Comparison of ENCODE assay signal across 14 cellular contexts in the genomic region with DNA sequence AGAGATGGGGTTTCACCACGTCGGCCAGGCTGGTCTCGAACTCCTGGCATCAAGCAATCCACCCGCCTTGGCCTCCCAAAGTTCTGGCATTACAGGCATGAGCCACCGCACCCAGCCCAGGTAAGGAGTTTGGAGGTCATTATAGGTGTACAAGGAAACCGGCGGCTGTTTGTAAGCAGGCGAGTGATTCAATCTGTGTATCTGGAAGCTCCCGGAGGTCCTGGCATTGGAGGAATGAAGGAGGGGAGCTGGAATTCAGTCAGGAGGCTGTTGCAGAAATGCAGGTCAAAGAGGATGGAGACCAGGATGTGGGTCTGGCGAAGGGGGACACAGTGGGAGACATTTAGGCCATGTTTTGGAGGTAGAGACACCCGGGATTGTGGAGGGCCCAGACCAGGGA. TPM values are rescaled to one million over a fixed set of nuclear protein-coding genes. Genes with fewer than 3 reads are reported as not detected.
DNase-seq lines count a peak whose midpoint lies in the region; ATAC-seq and TF ChIP-seq lines count a peak whose summit lies in the region.
"Had no signal": no experiment of that assay in that cellular context is flagged by ENCODE, and none has a peak within 500 bp of the region (broad histone marks: within the 10 kb centered on the region; RNA-seq: fewer than 3 reads in every experiment).

No MANE protein-coding gene starts in this region.

- in situ Hi-C loops in GM23248 (cut with MboI) = no loop called here

- no peak for TF ChIP-seq EP300 in stomach (IDR thresholded peaks at IDR 0.05)

- peaks cover under 1% of the 10 kb centered on the region; the same call in 1 of the 2 replicates for H4K20me1 ChIP-seq in GM23248 (ENCODE audit: insufficient read depth)

- intact Hi-C loops in stomach (cut with DNase I; ENCODE audit: low total_unique reads) = no loop called here

- TF ChIP-seq CTCF in brain (conservative IDR thresholded peaks at IDR 0.05) (no peak), liver (IDR thresholded peaks at IDR 0.05; ENCODE audit: low read depth, low read length, missing input control) (no peak), stomach (IDR thresholded peaks at IDR 0.05) (no peak), glutamatergic neuron (IDR thresholded peaks at IDR 0.05; ENCODE audit: partially characterized antibody, unreplicated experiment) (no peak)

- H3K27ac Mint-ChIP-seq in brain (peak overlapping the region; percentile 35 to 76 (median 60)), glutamatergic neuron (ENCODE audit: unreplicated experiment) (no peak overlapping the region)

- peaks cover 27% of the 10 kb centered on the region for H3K36me3 Mint-ChIP-seq in brain
- H3K36me3 Mint-ChIP-seq in glutamatergic neuron (ENCODE audit: unreplicated experiment) = no peaks in the 10 kb centered on the region

- peaks cover 49% of the 10 kb centered on the region for H3K4me1 ChIP-seq in GM23248 (ENCODE audit: insufficient read depth)
- H3K4me1 ChIP-seq in liver (ENCODE audit: control insufficient read depth in 4 of 4, insufficient read depth in 4 of 4, low read length in 3 of 4) = peaks cover 36 to 66% (median 54%) of the 10 kb centered on the region in 4 donors
- peaks cover 78 to 95% (median 90%) of the 10 kb centered on the region in 4 donors for H3K4me1 ChIP-seq in stomach

- H3K4me3 ChIP-seq in GM23248 (no peak overlapping the region), liver (ENCODE audit: low read depth in 1 of 3, low read length in 3 of 3) (no peak overlapping the region), stomach (peak overlapping the region in 1 of 4 donors; percentile 16)
- H3K4me3 ChIP-seq: K562 had no signal

- ATAC-seq in HG02870 (IDR thresholded peaks at IDR 0.05; ENCODE audit: unreplicated experiment) = no peak
- ATAC-seq: K562; stimulated activated naive CD8-positive, alpha-beta T cell treated with anti-CD3 and anti-CD28 coated beads, Interleukin-15, Interleukin-2, amounts not matched to agents 100 U/mL and 50 U/mL, for 24 hours had no signal

- H3K4me1 Mint-ChIP-seq in brain (peaks cover 76% of the 10 kb centered on the region), glutamatergic neuron (ENCODE audit: low read depth, unreplicated experiment) (peaks cover 20% of the 10 kb centered on the region)

- no peaks in the 10 kb centered on the region for H3K9me3 ChIP-seq in GM23248 (ENCODE audit: low read depth)
- no peaks in the 10 kb centered on the region for H3K9me3 ChIP-seq in liver (ENCODE audit: control insufficient read depth in 4 of 4, low read length in 3 of 4)
- no peaks in the 10 kb centered on the region for H3K9me3 ChIP-seq in stomach
- H3K9me3 ChIP-seq: BE2C had no signal

- peak; percentile 24 for DNase-seq in GM23248
- DNase-seq in stomach = peak; percentile 54
- no peak for DNase-seq in glutamatergic neuron
- DNase-seq in COLO829 (ENCODE audit: low spot score) = no peak
- no peak for DNase-seq in activated gamma-delta T cell (lab: John Stamatoyannopoulos, UW)
- DNase-seq: BE2C; GOT3; NCI-H2029 treated with DMSO at 0.1 percent for 48 hours; stimulated activated naive CD8-positive, alpha-beta T cell treated with anti-CD3 and anti-CD28 coated beads, Interleukin-15, Interleukin-2, amounts not matched to agents 100 U/mL and 50 U/mL, for 24 hours had no signal

- H3K9ac ChIP-seq in GM23248 (no peak overlapping the region), liver (ENCODE audit: low read depth in 1 of 2, low read length in 2 of 2) (peak overlapping the region; percentile 32 to 78)

- no peak for TF ChIP-seq RAD21 in liver (IDR thresholded peaks at IDR 0.05)

- H3K27me3 ChIP-seq in GM23248 (replicated peaks; ENCODE audit: insufficient read depth) (no peaks in the 10 kb centered on the region), liver (ENCODE audit: control insufficient read depth in 4 of 4, insufficient read depth in 4 of 4, low read length in 3 of 4) (no peaks in the 10 kb centered on the region), stomach (no peaks in the 10 kb centered on the region)
- H3K27me3 ChIP-seq: BE2C had no signal

- no peaks in the 10 kb centered on the region for H3K9me3 Mint-ChIP-seq in brain
- H3K9me3 Mint-ChIP-seq in glutamatergic neuron (ENCODE audit: unreplicated experiment) = no peaks in the 10 kb centered on the region
- H3K9me3 Mint-ChIP-seq: neural crest cell had no signal

- H3K4me2 ChIP-seq in GM23248 (ENCODE audit: unreplicated experiment) = peak overlapping the region; percentile 11

- WGBS in GM23248 (ENCODE audit: low coverage in 1 of 2, low lambda C conversion rate in 2 of 2, missing lambda C conversion rate in 2 of 2), 2 experiments = 49 to 59% methylated on average over 11 of the region's 11 CpGs
- WGBS in liver = 61% methylated on average over 11 of the region's 11 CpGs
- 41 to 59% (median 50%) methylated on average over 10 to 11 of the region's 11 CpGs for whole genome bisulfite sequencing in stomach, 5 donors

- H3F3A ChIP-seq in GM23248 (ENCODE audit: insufficient read depth) = peaks cover 38% of the 10 kb centered on the region

- no peak for TF ChIP-seq POLR2A in stomach (IDR thresholded peaks at IDR 0.05)

- H3K4me3 Mint-ChIP-seq in brain (no peak overlapping the region), glutamatergic neuron (ENCODE audit: unreplicated experiment) (no peak overlapping the region)
- H3K4me3 Mint-ChIP-seq: neural crest cell had no signal

- H3K79me2 ChIP-seq in GM23248 (ENCODE audit: insufficient read depth) = peaks cover 75% of the 10 kb centered on the region

- no peak overlapping the region for H2AFZ ChIP-seq in GM23248

- no peaks in the 10 kb centered on the region for H3K36me3 ChIP-seq in GM23248 (ENCODE audit: low read depth)
- no peaks in the 10 kb centered on the region for H3K36me3 ChIP-seq in liver (ENCODE audit: control insufficient read depth in 4 of 4, insufficient read depth in 3 of 4, low read depth in 1 of 4, low read length in 3 of 4)
- H3K36me3 ChIP-seq in stomach = no peaks in the 10 kb centered on the region

- H3K27ac ChIP-seq in GM23248 = peak overlapping the region; percentile 45; the same call in 1 of the 2 replicates
- peak overlapping the region; percentile 94 to 95 for H3K27ac ChIP-seq in liver (ENCODE audit: low read depth in 1 of 2, low read length in 2 of 2)
- H3K27ac ChIP-seq in stomach = peak overlapping the region; percentile 83 to 95 (median 90)

- H3K27me3 Mint-ChIP-seq in brain (no peaks in the 10 kb centered on the region), glutamatergic neuron (ENCODE audit: unreplicated experiment) (peaks cover 6% of the 10 kb centered on the region)

- no peaks in the 10 kb centered on the region for H3K9me2 ChIP-seq in GM23248 (ENCODE audit: insufficient read depth)

TF ChIP-seq in liver, 16 proteins besides CTCF, POLR2A, EP300 and RAD21:
- TF ChIP-seq, protein P1, sequence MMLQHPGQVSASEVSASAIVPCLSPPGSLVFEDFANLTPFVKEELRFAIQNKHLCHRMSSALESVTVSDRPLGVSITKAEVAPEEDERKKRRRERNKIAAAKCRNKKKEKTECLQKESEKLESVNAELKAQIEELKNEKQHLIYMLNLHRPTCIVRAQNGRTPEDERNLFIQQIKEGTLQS (IDR thresholded peaks at IDR 0.05) = no peak
- TF ChIP-seq SP1 (IDR thresholded peaks at IDR 0.05) = no peak
- TF ChIP-seq JUND (IDR thresholded peaks at IDR 0.05) = no peak
- TF ChIP-seq EGR1 (IDR thresholded peaks at IDR 0.05; ENCODE audit: low read depth in 2 of 2) = no peak
- no peak for TF ChIP-seq GABPA (IDR thresholded peaks at IDR 0.05 in 1 of 2, conservative IDR thresholded peaks at IDR 0.05 in 1 of 2)
- no peak for TF ChIP-seq HNF4A (conservative IDR thresholded peaks at IDR 0.05)
- no peak for TF ChIP-seq FOXA1 (IDR thresholded peaks at IDR 0.05)
- TF ChIP-seq NR2F2 (IDR thresholded peaks at IDR 0.05) = no peak
- TF ChIP-seq HNF4G (IDR thresholded peaks at IDR 0.05) = no peak

RNA-seq across cellular contexts. Expression of gene CDC42EP4, which starts 18.8 kb away (rescaled TPM):
- total RNA-seq in GM23248 (2014; rRNA removed; shearing (Covaris generic)) = 30.6 and 34.6 TPM in 2 replicates
- polyA plus RNA-seq in GM23248 (2016; fragmentation: Nextera tagmentation; extraction: Ambion mirVana) (31.2 and 35.4 TPM in 2 replicates), brain (ENCODE audit: insufficient read depth, low read depth, low replicate concordance) (110 TPM), liver (10 to 100 TPM; 15.7 to 28.4 TPM), stomach (10 to 100 TPM; 23.2 to 38.3 (median 25.7) TPM)
- total RNA-seq in liver (10 to 100 TPM; 27.5 to 31.0 TPM), stomach (10 to 100 TPM; 44.6 to 93.3 (median 68.9) TPM), glutamatergic neuron (ENCODE audit: unreplicated experiment) (124 TPM)

RNA-seq across cellular contexts. Expression of gene CPSF4L, which starts 31.4 kb away (rescaled TPM):
- total RNA-seq in GM23248 (2014; rRNA removed; shearing (Covaris generic)) = not detected in 2 replicates
- not detected in 2 replicates for polyA plus RNA-seq in GM23248 (2016; fragmentation: Nextera tagmentation; extraction: Ambion mirVana)
- polyA plus RNA-seq in brain (ENCODE audit: insufficient read depth, low read depth, low replicate concordance) = not detected
- total RNA-seq in liver = not detected
- not detected for polyA plus RNA-seq in liver
- total RNA-seq in stomach = not detected
- not detected for polyA plus RNA-seq in stomach
- total RNA-seq in glutamatergic neuron (ENCODE audit: unreplicated experiment) = 0.44 TPM
- total RNA-seq: K562, neural crest cell had no signal
- polyA plus RNA-seq: K562 had no signal

Comparison
In these comparisons a context has a peak if more than half of its experiments do, and no peak if none do; other contexts are left out.
1. DNase-seq: peak in GM23248 (single experiment) and stomach (single experiment); none in glutamatergic neuron (single experiment), COLO829 (single experiment) and activated gamma-delta T cell (single experiment).
2. Peak in every context shown above with its lines, with median percentiles within 50 percentile points of each other: H3K27ac ChIP-seq.